In genomic region chr14:60658116-60658515, GRCh38 we compare ENCODE assay signal across 1 cellular context.
TF ChIP-seq lines count a peak whose summit lies in the region.

No MANE protein-coding gene starts in this region.

TF ChIP-seq in IMR-90, 13 proteins besides CTCF, POLR2A, EP300 and RAD21 (continued from another document):
- no peak for TF ChIP-seq ELK1 (IDR thresholded peaks at IDR 0.05; ENCODE audit: borderline replicate concordance, low read depth, low read length)
- TF ChIP-seq BHLHE40 (IDR thresholded peaks at IDR 0.05; ENCODE audit: low read depth, low read length): no peak
- TF ChIP-seq CEBPB (IDR thresholded peaks at IDR 0.05; ENCODE audit: low read depth, low read length): no peak
- no peak for TF ChIP-seq MXI1 (IDR thresholded peaks at IDR 0.05; ENCODE audit: borderline replicate concordance, low read depth, low read length)
- no peak for TF ChIP-seq MAFK (IDR thresholded peaks at IDR 0.05; ENCODE audit: low read depth, low read length)
- no peak for TF ChIP-seq NFE2L2 (IDR thresholded peaks at IDR 0.05; ENCODE audit: low read depth, low read length)
